Comparison of ENCODE assay signal across 16 cellular contexts in the genomic region with DNA sequence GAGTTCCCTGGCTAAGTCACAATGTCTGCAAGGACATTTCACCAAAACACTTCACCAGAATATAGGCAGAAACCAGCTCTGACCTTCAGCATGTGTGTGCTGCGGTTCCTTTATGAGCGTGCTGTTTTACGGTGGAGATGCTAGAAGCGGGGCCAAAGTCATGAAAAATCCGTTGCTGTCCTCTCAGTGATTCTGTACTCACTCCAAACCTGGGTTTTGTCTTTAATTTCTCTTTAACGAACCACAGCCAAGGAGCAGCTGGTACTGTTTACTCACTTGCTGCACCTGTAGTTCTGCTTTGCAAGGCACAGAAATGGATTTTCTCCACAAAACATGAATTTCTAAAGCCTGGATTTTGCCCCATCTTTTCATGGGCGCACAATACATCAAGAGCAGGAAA.
DNase-seq lines count a peak whose midpoint lies in the region; ATAC-seq, FAIRE-seq and TF ChIP-seq lines count a peak whose summit lies in the region.
"Had no signal": no experiment of that assay in that cellular context is flagged by ENCODE, and none has a peak within 500 bp of the region (broad histone marks: within the 10 kb centered on the region; RNA-seq: fewer than 3 reads in every experiment).

No MANE protein-coding gene starts in this region.

- TF ChIP-seq CTCF in pancreas (IDR thresholded peaks at IDR 0.05) (no peak), spleen (IDR thresholded peaks at IDR 0.05 in 8 of 11, conservative IDR thresholded peaks at IDR 0.05 in 3 of 11) (no peak)

- 53 to 56% methylated on average over 7 of the region's 7 CpGs for WGBS in pancreas, 2 donors
- WGBS in spleen, 5 donors: 85 to 93% (median 90%) methylated on average over 7 of the region's 7 CpGs

- H3K27ac ChIP-seq in pancreas: no peak overlapping the region
- H3K27ac ChIP-seq in spleen: no peak overlapping the region
- H3K27ac ChIP-seq: Peyer's patch had no signal

- in situ Hi-C loops in G401 (cut with HindIII; ENCODE audit: low sequenced_read_pairs): no loop called here

- no peak for FAIRE-seq in pancreas (lab: Jason Lieb, UNC)

- DNase-seq in DMS53 (lab: John Stamatoyannopoulos, UW) (peak; percentile 52), G401 (ENCODE audit: low spot score) (peak; percentile 61), NCI-H748 treated with DMSO at 0.1 percent for 48 hours (lab: John Stamatoyannopoulos, UW) (peak; percentile 65), pancreas (no peak), spleen (no peak)
- DNase-seq: CD8-positive, alpha-beta T cell; H9; Karpas-422; NCI-H1436 treated with DMSO at 0.1 percent for 48 hours; NCI-H524 treated with DMSO at 0.1 percent for 48 hours; Peyer's patch; Right ventricle myocardium superior; SK-N-SH; T-helper 1 cell had no signal

- no peaks in the 10 kb centered on the region for H3K4me1 ChIP-seq in pancreas
- H3K4me1 ChIP-seq in spleen: no peaks in the 10 kb centered on the region
- H3K4me1 ChIP-seq: Peyer's patch had no signal

- H3K27me3 ChIP-seq in pancreas (no peaks in the 10 kb centered on the region), spleen (replicated peaks in 1 of 7) (no peaks in the 10 kb centered on the region)
- H3K27me3 ChIP-seq: Peyer's patch had no signal

- ATAC-seq in pancreas (peak in 3 of 4 donors; percentile 35 to 70 (median 52)), HG03045 (IDR thresholded peaks at IDR 0.05; ENCODE audit: unreplicated experiment) (no peak), HG02981 (IDR thresholded peaks at IDR 0.05; ENCODE audit: unreplicated experiment) (no peak)
- ATAC-seq: CD8-positive, alpha-beta T cell had no signal

- H3K9me3 ChIP-seq in pancreas (no peaks in the 10 kb centered on the region), spleen (no peaks in the 10 kb centered on the region)
- H3K9me3 ChIP-seq: Peyer's patch, SK-N-SH had no signal

- no peaks in the 10 kb centered on the region for H3K36me3 ChIP-seq in pancreas
- H3K36me3 ChIP-seq in spleen: no peaks in the 10 kb centered on the region
- H3K36me3 ChIP-seq: Peyer's patch had no signal

- intact Hi-C loops in pancreas (cut with DNase I): no loop called here
- intact Hi-C loops in spleen (cut with DNase I; ENCODE audit: low total_unique reads): no loop called here

- no peak for TF ChIP-seq POLR2A in spleen (IDR thresholded peaks at IDR 0.05)

- H3K4me3 ChIP-seq in pancreas: no peak overlapping the region
- H3K4me3 ChIP-seq in spleen: no peak overlapping the region
- H3K4me3 ChIP-seq: Peyer's patch had no signal

Comparison
In these comparisons a context has a peak if more than half of its experiments do, and no peak if none do; other contexts are left out.
1. DNase-seq: peak in DMS53 (single experiment), G401 (single experiment) and NCI-H748 treated with DMSO at 0.1 percent for 48 hours (single experiment); none in pancreas (0 of 6) and spleen (single experiment).
2. ATAC-seq: peak in pancreas (3 of 4); none in HG03045 (single experiment) and HG02981 (single experiment).